8 cellular contexts compared by ENCODE assay signal in the genomic region with DNA sequence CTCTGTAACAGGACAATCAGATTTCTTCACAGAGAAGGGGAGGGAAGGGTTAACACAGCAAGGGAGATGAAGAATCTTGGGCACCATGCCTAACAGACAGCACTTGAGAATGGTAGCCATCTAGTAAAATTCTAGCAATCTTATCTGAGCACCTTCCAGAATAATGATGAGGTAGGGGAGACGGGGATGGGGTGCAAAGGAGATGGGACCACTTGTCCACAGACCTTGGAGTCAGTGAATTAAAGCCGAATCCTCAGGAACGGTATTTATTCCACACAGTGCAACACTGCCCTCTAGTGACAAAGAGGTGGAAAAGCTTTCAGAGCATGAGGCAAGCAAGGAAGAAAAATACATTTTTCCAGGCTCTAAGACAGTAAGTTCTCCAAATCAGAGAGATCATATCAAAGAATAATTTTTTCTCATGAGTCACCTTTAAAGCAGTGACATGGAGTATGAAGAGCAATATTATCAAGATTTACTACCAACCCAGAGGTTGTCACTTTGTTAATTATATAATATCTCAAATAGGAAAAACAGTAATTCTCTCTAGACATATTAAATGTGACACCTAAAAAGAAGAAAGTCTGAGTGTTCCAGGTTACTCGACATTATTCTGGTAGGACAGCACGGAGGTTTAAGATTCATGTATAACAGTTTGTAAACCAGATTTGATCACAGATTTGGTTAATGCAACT. TPM values are rescaled to one million over a fixed set of nuclear protein-coding genes. Genes with fewer than 3 reads are reported as not detected.
A peak's percentile ranks its signal among the peaks of the same experiment; 100 is the strongest.
DNase-seq lines count a peak whose midpoint lies in the region; ATAC-seq and TF ChIP-seq lines count a peak whose summit lies in the region.

No MANE protein-coding gene starts in this region.

- POLR2A ChIA-PET in activated CD8-positive, alpha-beta T cell treated with anti-CD3 and anti-CD28 coated beads for 36 hours (lab: Charles Lee), result no interaction called here

- peak; percentile 97 for TF ChIP-seq CTCF in HFFc6 (IDR thresholded peaks at IDR 0.05)
- peak; percentile 96 for TF ChIP-seq CTCF in activated CD8-positive, alpha-beta T cell treated with anti-CD3 and anti-CD28 coated beads for 36 hours (IDR thresholded peaks at IDR 0.05)

- H3K4me3 Mint-ChIP-seq in activated CD8-positive, alpha-beta memory T cell treated with anti-CD3 and anti-CD28 coated beads, Interleukin-2, amount 10 ng/mL, durations not matched to agents 7 days and 5 days, result no peak overlapping the region
- H3K4me3 Mint-ChIP-seq in HFFc6, result no peak overlapping the region
- no peak overlapping the region for H3K4me3 Mint-ChIP-seq in activated CD8-positive, alpha-beta T cell treated with anti-CD3 and anti-CD28 coated beads for 36 hours

- peak; percentile 65 for ATAC-seq in activated CD8-positive, alpha-beta memory T cell treated with anti-CD3 and anti-CD28 coated beads, Interleukin-2, amount 10 ng/mL, durations not matched to agents 7 days and 5 days
- ATAC-seq in activated CD8-positive, alpha-beta T cell treated with anti-CD3 and anti-CD28 coated beads for 36 hours, result peak; percentile 77
- ATAC-seq in GM18870 (IDR thresholded peaks at IDR 0.05; ENCODE audit: unreplicated experiment), result no peak

- H3K4me1 Mint-ChIP-seq in activated CD8-positive, alpha-beta memory T cell treated with anti-CD3 and anti-CD28 coated beads, Interleukin-2, amount 10 ng/mL, durations not matched to agents 7 days and 5 days, result peaks cover 4% of the 10 kb centered on the region
- peaks cover 29% of the 10 kb centered on the region for H3K4me1 Mint-ChIP-seq in HFFc6 (ENCODE audit: low read depth)
- H3K4me1 Mint-ChIP-seq in activated CD8-positive, alpha-beta T cell treated with anti-CD3 and anti-CD28 coated beads for 36 hours (ENCODE audit: low read depth), result peaks cover 3% of the 10 kb centered on the region

- H3K36me3 Mint-ChIP-seq in activated CD8-positive, alpha-beta memory T cell treated with anti-CD3 and anti-CD28 coated beads, Interleukin-2, amount 10 ng/mL, durations not matched to agents 7 days and 5 days, result peaks cover 6% of the 10 kb centered on the region
- H3K36me3 Mint-ChIP-seq in HFFc6 (ENCODE audit: low read depth), result no peaks in the 10 kb centered on the region
- no peaks in the 10 kb centered on the region for H3K36me3 Mint-ChIP-seq in activated CD8-positive, alpha-beta T cell treated with anti-CD3 and anti-CD28 coated beads for 36 hours (ENCODE audit: low read depth)

- CTCF ChIA-PET in activated CD8-positive, alpha-beta memory T cell treated with anti-CD3 and anti-CD28 coated beads, Interleukin-2, amount 10 ng/mL, durations not matched to agents 7 days and 5 days (lab: Charles Lee), result interaction anchor here (0.6 to 4.5 kb wide), 22 partner anchors 8 to 513 kb away, joined by 3 to 28 read pairs (median 4); a partner anchor contains a TSS
- CTCF ChIA-PET in activated CD8-positive, alpha-beta T cell treated with anti-CD3 and anti-CD28 coated beads for 36 hours (lab: Charles Lee), result interaction anchor here (0.6 to 5.0 kb wide), 32 partner anchors 8 to 494 kb away, joined by 3 to 41 read pairs (median 6); no protein-coding TSS in a partner anchor

- intact Hi-C loops in activated CD8-positive, alpha-beta T cell treated with anti-CD3 and anti-CD28 coated beads for 36 hours (cut with micrococcal nuclease), result loop anchor here (5.0 to 10.0 kb wide), 2 partner anchors 154 to 271 kb away; no protein-coding TSS in a partner anchor

- no peak for DNase-seq in activated CD8-positive, alpha-beta memory T cell treated with anti-CD3 and anti-CD28 coated beads, Interleukin-2, amount 10 ng/mL, durations not matched to agents 7 days and 5 days
- DNase-seq in activated CD8-positive, alpha-beta memory T cell treated with anti-CD3 and anti-CD28 coated beads, Interleukin-2, amount 50 U/mL, for 48 hours, result no peak
- DNase-seq in HFFc6 (peak; percentile 56), NCI-H345 treated with DMSO at 0.1 percent for 48 hours (lab: John Stamatoyannopoulos, UW; ENCODE audit: unreplicated experiment) (peak; percentile 65), foreskin melanocyte (peak; percentile 56), occipital lobe (lab: John Stamatoyannopoulos, UW) (peak; percentile 30)
- DNase-seq in activated CD8-positive, alpha-beta T cell treated with anti-CD3 and anti-CD28 coated beads for 36 hours, result peak; percentile 23

- H3K9me3 Mint-ChIP-seq in activated CD8-positive, alpha-beta memory T cell treated with anti-CD3 and anti-CD28 coated beads, Interleukin-2, amount 10 ng/mL, durations not matched to agents 7 days and 5 days (ENCODE audit: low read depth), result no peaks in the 10 kb centered on the region
- H3K9me3 Mint-ChIP-seq in HFFc6, result no peaks in the 10 kb centered on the region
- no peaks in the 10 kb centered on the region for H3K9me3 Mint-ChIP-seq in activated CD8-positive, alpha-beta T cell treated with anti-CD3 and anti-CD28 coated beads for 36 hours

- H3K27ac Mint-ChIP-seq in activated CD8-positive, alpha-beta memory T cell treated with anti-CD3 and anti-CD28 coated beads, Interleukin-2, amount 10 ng/mL, durations not matched to agents 7 days and 5 days, result no peak overlapping the region
- H3K27ac Mint-ChIP-seq in HFFc6, result no peak overlapping the region
- no peak overlapping the region for H3K27ac Mint-ChIP-seq in activated CD8-positive, alpha-beta T cell treated with anti-CD3 and anti-CD28 coated beads for 36 hours

- no peaks in the 10 kb centered on the region for H3K27me3 Mint-ChIP-seq in activated CD8-positive, alpha-beta memory T cell treated with anti-CD3 and anti-CD28 coated beads, Interleukin-2, amount 10 ng/mL, durations not matched to agents 7 days and 5 days
- H3K27me3 Mint-ChIP-seq in HFFc6 (ENCODE audit: insufficient read depth), result no peaks in the 10 kb centered on the region; the same call in 1 of the 2 replicates
- H3K27me3 Mint-ChIP-seq in activated CD8-positive, alpha-beta T cell treated with anti-CD3 and anti-CD28 coated beads for 36 hours, result no peaks in the 10 kb centered on the region

RNA-seq across cellular contexts. Expression of a gene that starts 43.3 kb away (rescaled TPM):
- under 1 TPM; 0.37 to 0.47 TPM for total RNA-seq in activated CD8-positive, alpha-beta memory T cell treated with anti-CD3 and anti-CD28 coated beads, Interleukin-2, amount 10 ng/mL, durations not matched to agents 7 days and 5 days
- total RNA-seq in HFFc6 (2021; fragmentation: NEBNext Ultra II Directional; extraction: Animal tissue kit (Norgen Biotek cat#: 25700)), result 1 to 10 TPM in 5 of 6 experiments, under 1 TPM in 1; 0.28 to 3.1 (median 2.0) TPM
- total RNA-seq in activated CD8-positive, alpha-beta T cell treated with anti-CD3 and anti-CD28 coated beads for 36 hours, result under 1 TPM; 0.58 to 0.81 TPM
- 0.78 TPM for total RNA-seq in occipital lobe

Comparison
In these comparisons a context has a peak if more than half of its experiments do, and no peak if none do; other contexts are left out.
1. DNase-seq: peak in HFFc6 (single experiment), NCI-H345 treated with DMSO at 0.1 percent for 48 hours (single experiment), activated CD8-positive, alpha-beta T cell treated with anti-CD3 and anti-CD28 coated beads for 36 hours (single experiment), foreskin melanocyte (single experiment) and occipital lobe (single experiment); none in activated CD8-positive, alpha-beta memory T cell treated with anti-CD3 and anti-CD28 coated beads, Interleukin-2, amount 10 ng/mL, durations not matched to agents 7 days and 5 days (single experiment) and activated CD8-positive, alpha-beta memory T cell treated with anti-CD3 and anti-CD28 coated beads, Interleukin-2, amount 50 U/mL, for 48 hours (single experiment).